Comparison of ENCODE assay signal across 12 cellular contexts in genomic region chr4:1170156-1170804, GRCh38. TPM values are rescaled to one million over a fixed set of nuclear protein-coding genes. Genes with fewer than 3 reads are reported as not detected.
DNase-seq lines count a peak whose midpoint lies in the region; TF ChIP-seq lines count a peak whose summit lies in the region.
"Had no signal": no experiment of that assay in that cellular context is flagged by ENCODE, and none has a peak within 500 bp of the region (broad histone marks: within the 10 kb centered on the region; RNA-seq: fewer than 3 reads in every experiment).

No MANE protein-coding gene starts in this region.

- TF ChIP-seq CTCF in VCaP (conservative IDR thresholded peaks at IDR 0.05) (no peak), fibroblast of villous mesenchyme (IDR thresholded peaks at IDR 0.05; ENCODE audit: insufficient read depth, low read depth, low read length) (no peak)

- intact Hi-C loops in posterior vena cava (cut with DNase I) = loop anchor here in 1 of 2 donors (5.0 kb wide), 1 partner anchor 37 kb away; no protein-coding TSS in a partner anchor

- peak; percentile 7 for DNase-seq in ELF-1 (ENCODE audit: low read depth, low spot score)
- no peak for DNase-seq in fibroblast of villous mesenchyme (ENCODE audit: low read depth)
- DNase-seq in posterior vena cava (ENCODE audit: low spot score) = peak; percentile 75
- no peak for DNase-seq in OCI-M2 (lab: John Stamatoyannopoulos, UW; ENCODE audit: unreplicated experiment)
- DNase-seq in cerebellum (ENCODE audit: low spot score) = no peak
- no peak for DNase-seq in superior temporal gyrus (ENCODE audit: extremely low spot score)
- DNase-seq: activated CD4-positive, alpha-beta memory T cell treated with anti-CD3 and anti-CD28 coated beads for 36 hours; GDM1; NCI-H1105 treated with DMSO at 0.1 percent for 48 hours had no signal

- H3K4me3 ChIP-seq in fibroblast of villous mesenchyme (ENCODE audit: low read depth, low read length) = peak overlapping the region; percentile 89
- H3K4me3 ChIP-seq: GM23248, mucosa of descending colon had no signal

- peak overlapping the region; percentile 100 for H3K27ac ChIP-seq in VCaP
- H3K27ac ChIP-seq: GM23248 had no signal

RNA-seq across cellular contexts. Expression of gene SPON2, which starts 2.1 kb away (rescaled TPM):
- 197 and 601 TPM in 2 replicates for total RNA-seq in fibroblast of villous mesenchyme
- 10 to 100 TPM; 18.1 to 63.3 TPM for total RNA-seq in posterior vena cava
- 21.9 TPM for total RNA-seq in cerebellum

RNA-seq across cellular contexts. Expression of gene RNF212, which starts 56.9 kb away (rescaled TPM):
- 2.9 and 3.0 TPM in 2 replicates for total RNA-seq in fibroblast of villous mesenchyme
- total RNA-seq in posterior vena cava = 1 to 10 TPM in 1 of 2 donors, under 1 TPM in 1; 0.76 to 4.0 TPM
- 6.6 TPM for total RNA-seq in cerebellum

Comparison
In these comparisons a context has a peak if more than half of its experiments do, and no peak if none do; other contexts are left out.
1. DNase-seq: peak in ELF-1 (single experiment) and posterior vena cava (single experiment); none in fibroblast of villous mesenchyme (single experiment), OCI-M2 (single experiment), cerebellum (single experiment) and superior temporal gyrus (single experiment).